In the genomic region with DNA sequence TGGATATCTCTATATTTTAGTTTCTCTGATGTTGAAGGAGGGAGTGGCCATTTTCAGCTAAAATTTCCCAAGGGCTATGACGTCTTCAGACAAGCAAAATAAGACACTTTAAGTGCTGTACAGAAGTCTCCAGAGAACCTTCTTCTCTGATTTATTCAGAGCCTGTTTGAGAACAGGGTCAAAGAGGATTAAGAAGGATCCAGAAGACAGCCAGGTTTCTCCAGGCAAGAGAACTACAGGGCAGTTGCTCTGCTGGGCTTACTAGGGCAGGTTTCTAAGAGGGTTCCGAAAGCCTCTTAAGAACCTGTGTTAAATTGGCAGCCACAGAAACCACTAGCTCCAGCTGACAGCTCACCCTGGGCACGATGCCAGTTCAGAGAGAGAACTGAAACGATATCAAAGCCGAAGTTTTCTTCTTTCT, we compare ENCODE assay signal across 9 cellular contexts. TPM values are rescaled to one million over a fixed set of nuclear protein-coding genes. Genes with fewer than 3 reads are reported as not detected.
DNase-seq lines count a peak whose midpoint lies in the region; ATAC-seq and FAIRE-seq lines count a peak whose summit lies in the region.
"Had no signal": no experiment of that assay in that cellular context is flagged by ENCODE, and none has a peak within 500 bp of the region (broad histone marks: within the 10 kb centered on the region; RNA-seq: fewer than 3 reads in every experiment).

No MANE protein-coding gene starts in this region.

- no peak overlapping the region for H3K9ac ChIP-seq in BLaER1

- H3K4me3 Mint-ChIP-seq in activated T-helper 17 cell treated with anti-CD3 and anti-CD28 coated beads, Interleukin-2, amount 50 U/mL, for 72 hours, result peak overlapping the region; percentile 54

- no peak overlapping the region for H3K27ac ChIP-seq in BLaER1

- H3K4me3 ChIP-seq in BLaER1, result no peak overlapping the region
- H3K4me3 ChIP-seq: K562 had no signal

- no peaks in the 10 kb centered on the region for H3K4me1 Mint-ChIP-seq in activated T-helper 17 cell treated with anti-CD3 and anti-CD28 coated beads, Interleukin-2, amount 50 U/mL, for 72 hours

- H3K9me3 Mint-ChIP-seq in activated T-helper 17 cell treated with anti-CD3 and anti-CD28 coated beads, Interleukin-2, amount 50 U/mL, for 72 hours, result no peaks in the 10 kb centered on the region

- no peaks in the 10 kb centered on the region for H3K36me3 ChIP-seq in BLaER1

- peak; percentile 94 for ATAC-seq in HG03457 (IDR thresholded peaks at IDR 0.05; ENCODE audit: unreplicated experiment)
- ATAC-seq in activated T-helper 17 cell treated with anti-CD3 and anti-CD28 coated beads, Interleukin-2, amount 50 U/mL, for 72 hours (replicated peaks), result peak; percentile 99
- ATAC-seq: K562 had no signal

- H3K36me3 Mint-ChIP-seq in activated T-helper 17 cell treated with anti-CD3 and anti-CD28 coated beads, Interleukin-2, amount 50 U/mL, for 72 hours (ENCODE audit: low read depth), result no peaks in the 10 kb centered on the region

- H4K20me1 ChIP-seq in BLaER1, result no peaks in the 10 kb centered on the region

- FAIRE-seq in urothelium cell line (lab: Jason Lieb, UNC), result no peak
- FAIRE-seq: K562 had no signal

- peaks cover 20% of the 10 kb centered on the region for H3K27me3 Mint-ChIP-seq in activated T-helper 17 cell treated with anti-CD3 and anti-CD28 coated beads, Interleukin-2, amount 50 U/mL, for 72 hours

- no peaks in the 10 kb centered on the region; the same call in 1 of the 2 replicates for H3K9me3 ChIP-seq in BLaER1

- H3K4me1 ChIP-seq in BLaER1, result peaks cover 35% of the 10 kb centered on the region

- peak overlapping the region; percentile 67 for H3K4me2 ChIP-seq in BLaER1

- no peaks in the 10 kb centered on the region for H3K27me3 ChIP-seq in BLaER1

- H3K27ac Mint-ChIP-seq in activated T-helper 17 cell treated with anti-CD3 and anti-CD28 coated beads, Interleukin-2, amount 50 U/mL, for 72 hours, result peak overlapping the region; percentile 52

- DNase-seq in GM19240 (ENCODE audit: insufficient read length, low spot score) (peak; percentile 6), OCI-M1 (lab: John Stamatoyannopoulos, UW) (peak; percentile 88), germinal center (ENCODE audit: low spot score) (peak; percentile 8), renal cortical epithelial cell (ENCODE audit: low read depth) (peak; percentile 87), urothelium cell line (ENCODE audit: low spot score) (peak; percentile 77)

RNA-seq across cellular contexts. Expression of gene MGP, which starts 1.2 kb away (rescaled TPM):
- under 1 TPM in 1 of 2 donors, not detected in 1; 0.74 TPM for total RNA-seq in activated T-helper 17 cell treated with anti-CD3 and anti-CD28 coated beads, Interleukin-2, amount 50 U/mL, for 72 hours
- 0.35 and 0.80 TPM in 2 replicates for total RNA-seq in renal cortical epithelial cell

RNA-seq across cellular contexts. Expression of gene ART4, which starts 41.1 kb away (rescaled TPM):
- not detected for total RNA-seq in activated T-helper 17 cell treated with anti-CD3 and anti-CD28 coated beads, Interleukin-2, amount 50 U/mL, for 72 hours
- total RNA-seq in renal cortical epithelial cell, result 1.0 TPM in 1 of 2 replicates, not detected in the other

RNA-seq across cellular contexts. Expression of gene ERP27, which starts 53.9 kb away (rescaled TPM):
- 1 to 10 TPM; 5.2 to 9.4 TPM for total RNA-seq in activated T-helper 17 cell treated with anti-CD3 and anti-CD28 coated beads, Interleukin-2, amount 50 U/mL, for 72 hours
- 0.75 and 2.8 TPM in 2 replicates for total RNA-seq in renal cortical epithelial cell

Comparison
In these comparisons a context has a peak if more than half of its experiments do, and no peak if none do; other contexts are left out.
1. DNase-seq: peak in every context shown above with its lines; median percentile 88 in OCI-M1; 87 in renal cortical epithelial cell; 77 in urothelium cell line; 8 in germinal center; 6 in GM19240.